ENCODE assay signal across 5 cellular contexts in the genomic region with DNA sequence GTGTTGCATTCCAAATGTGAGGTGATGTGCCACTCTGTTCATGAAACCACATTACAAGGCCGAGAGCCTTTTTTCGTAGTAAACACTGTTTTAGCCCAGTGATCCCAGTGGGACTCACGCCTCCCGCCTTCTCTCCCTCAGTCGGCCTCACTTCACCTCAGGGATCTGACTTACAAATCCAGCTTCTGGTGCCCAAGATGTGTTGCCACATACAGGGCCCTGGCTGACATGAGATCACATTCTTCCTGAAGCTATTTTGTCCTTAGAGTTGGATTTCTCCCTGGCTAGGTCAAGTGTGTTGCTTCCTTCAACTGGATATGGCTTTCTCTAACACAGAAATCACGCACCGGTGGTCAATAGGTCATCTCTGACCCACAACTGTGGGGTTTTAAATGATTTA.
"Had no signal": no experiment of that assay in that cellular context is flagged by ENCODE, and none has a peak within 500 bp of the region (broad histone marks: within the 10 kb centered on the region; RNA-seq: fewer than 3 reads in every experiment).

No MANE protein-coding gene starts in this region.

- H3K4me3 ChIP-seq: GM23338, K562 had no signal

- H2AFZ ChIP-seq: GM23338 had no signal

- ATAC-seq: GM23338, K562 had no signal

- H3K4me2 ChIP-seq: GM23338 had no signal

- DNase-seq: H9, HCEC 1CT, IMR-90 had no signal
